Comparison of ENCODE assay signal across 7 cellular contexts in the genomic region with DNA sequence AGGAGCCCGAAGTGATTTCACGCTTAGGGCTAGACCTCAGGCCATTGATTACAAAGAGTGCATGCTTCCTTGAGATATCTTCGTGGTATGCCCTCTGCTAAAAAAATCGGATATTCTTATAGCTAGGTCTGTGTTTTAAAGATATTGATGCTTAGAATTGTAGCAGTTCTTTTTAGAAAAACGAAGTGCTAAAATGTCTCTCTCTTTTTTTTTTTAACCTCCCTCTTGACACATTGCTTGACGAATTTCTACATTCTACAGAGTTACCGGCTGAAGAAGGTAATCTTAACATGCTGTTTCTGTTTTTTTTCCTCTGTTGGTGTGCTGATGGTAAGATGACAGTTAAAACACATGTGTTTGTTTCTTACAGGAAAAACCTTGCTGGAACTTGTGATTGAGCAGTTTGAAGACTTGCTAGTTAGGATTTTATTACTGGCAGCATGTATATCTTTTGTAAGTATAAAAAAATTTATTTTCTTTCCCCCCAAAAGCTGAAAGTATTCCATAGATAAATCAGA. TPM values are rescaled to one million over a fixed set of nuclear protein-coding genes. Genes with fewer than 3 reads are reported as not detected.
A peak's percentile ranks its signal among the peaks of the same experiment; 100 is the strongest.
DNase-seq lines count a peak whose midpoint lies in the region; ATAC-seq and TF ChIP-seq lines count a peak whose summit lies in the region.

No MANE protein-coding gene starts in this region.

- no peaks in the 10 kb centered on the region for H3K79me1 ChIP-seq in H9 (ENCODE audit: insufficient read depth, low read depth, low read length, poor library complexity, severe bottlenecking)

- no peak overlapping the region for H3K23ac ChIP-seq in H9 (ENCODE audit: insufficient read length, low read depth, low read length)

- no peaks in the 10 kb centered on the region for H3K9me2 ChIP-seq in SK-N-SH

- H2BK5ac ChIP-seq in H9 (ENCODE audit: insufficient read length, low read length) = no peak overlapping the region

- TF ChIP-seq CTCF in H9 (conservative IDR thresholded peaks at IDR 0.05) (no peak), SK-N-SH (IDR thresholded peaks at IDR 0.05) (no peak), foreskin fibroblast (IDR thresholded peaks at IDR 0.05; ENCODE audit: low read depth, low read length) (no peak), spleen (IDR thresholded peaks at IDR 0.05 in 8 of 11, conservative IDR thresholded peaks at IDR 0.05 in 3 of 11) (no peak)

- H3K4me3 Mint-ChIP-seq in H9 = peak overlapping the region; percentile 95 to 97

- no peak for ATAC-seq in GM19395 (IDR thresholded peaks at IDR 0.05; ENCODE audit: unreplicated experiment)

- H3K56ac ChIP-seq in H9 (ENCODE audit: insufficient read length, low read depth, low read length) = no peak overlapping the region

- DNase-seq in H9 (no peak), SK-N-SH (no peak), foreskin fibroblast (no peak), spleen (no peak), hypothalamus (lab: John Stamatoyannopoulos, UW) (no peak), Ammon's horn (ENCODE audit: low spot score) (no peak)

- TF ChIP-seq RAD21 in SK-N-SH (IDR thresholded peaks at IDR 0.05; ENCODE audit: low read length) = no peak

- H3K9me3 ChIP-seq in H9 (ENCODE audit: control insufficient read depth, low read depth, low read length) (no peaks in the 10 kb centered on the region), SK-N-SH (no peaks in the 10 kb centered on the region), spleen (no peaks in the 10 kb centered on the region)

- H3K4me1 Mint-ChIP-seq in H9 = peaks cover 44 to 52% of the 10 kb centered on the region in 2 experiments

- no peak overlapping the region for H2BK120ac ChIP-seq in H9 (ENCODE audit: low read depth, low read length, poor library complexity, severe bottlenecking)

- H4K91ac ChIP-seq in H9 (ENCODE audit: insufficient read length, low read depth, low read length) = no peak overlapping the region

- H3K27ac ChIP-seq in H9 (ENCODE audit: insufficient read length, low read depth, low read length) (no peak overlapping the region), SK-N-SH (ENCODE audit: low read depth in 2 of 2, low read length in 1 of 2) (peak overlapping the region; percentile 91 to 96), spleen (peak overlapping the region; percentile 89 to 99 (median 98))

- TF ChIP-seq EP300 in SK-N-SH (IDR thresholded peaks at IDR 0.05; ENCODE audit: borderline replicate concordance in 1 of 2, low read depth in 1 of 2, low read length in 1 of 2) = no peak

- H2AK5ac ChIP-seq in H9 (ENCODE audit: insufficient read length, low read length) = no peak overlapping the region

- POLR2A ChIA-PET in SK-N-SH (lab: Yijun Ruan, JAX) = interaction anchor here (0.7 to 1.4 kb wide), 2 partner anchors 12 to 15 kb away, joined by 3 read pairs; no protein-coding TSS in a partner anchor

- H3K4me2 ChIP-seq in H9 (ENCODE audit: insufficient read depth, insufficient read length, low read length) (peak overlapping the region; percentile 88), SK-N-SH (peak overlapping the region; percentile 87)

- H3T11ph ChIP-seq in H9 (ENCODE audit: low read length) = no peak overlapping the region

- intact Hi-C loops in spleen (cut with DNase I; ENCODE audit: low total_unique reads) = no loop called here

- CTCF ChIA-PET in SK-N-SH (lab: Yijun Ruan, JAX) = interaction anchor here (0.6 to 1.7 kb wide), 3 partner anchors 149 to 203 kb away, joined by 3 to 6 read pairs (median 4); no protein-coding TSS in a partner anchor

- peak overlapping the region; percentile 94 for H3K9ac ChIP-seq in H9 (ENCODE audit: extremely low read depth, insufficient read length, low read length)
- peak overlapping the region; percentile 95 for H3K9ac ChIP-seq in SK-N-SH

- H3K79me2 ChIP-seq in H9 (ENCODE audit: insufficient read depth, low read length) (peaks cover 35% of the 10 kb centered on the region; the same call in 1 of the 2 replicates), SK-N-SH (ENCODE audit: insufficient read depth) (peaks cover 58% of the 10 kb centered on the region)

- no peak overlapping the region for H3K4ac ChIP-seq in H9 (ENCODE audit: low read depth, low read length)

- peak overlapping the region; percentile 71 for H3K18ac ChIP-seq in H9 (ENCODE audit: insufficient read length, low read depth, low read length)

- no peak overlapping the region for H4K5ac ChIP-seq in H9 (ENCODE audit: insufficient read length, low read depth, low read length)

- peaks cover 9% of the 10 kb centered on the region; the same call in 1 of the 2 replicates for H3K4me1 ChIP-seq in H9 (ENCODE audit: insufficient read depth, low read length)
- peaks cover 31 to 32% of the 10 kb centered on the region in 2 experiments for H3K4me1 ChIP-seq in SK-N-SH (ENCODE audit: control insufficient read depth in 1 of 2, insufficient read depth in 2 of 2, low read depth in 1 of 2, low read length in 1 of 2)
- peaks cover 47 to 68% (median 61%) of the 10 kb centered on the region in 6 donors for H3K4me1 ChIP-seq in spleen

- H3K27me3 ChIP-seq in H9 (ENCODE audit: insufficient read depth, low read length) = no peaks in the 10 kb centered on the region
- no peaks in the 10 kb centered on the region for H3K27me3 ChIP-seq in SK-N-SH (ENCODE audit: insufficient read depth)
- no peaks in the 10 kb centered on the region for H3K27me3 ChIP-seq in spleen (replicated peaks in 1 of 7)

- H4K8ac ChIP-seq in H9 (replicated peaks; ENCODE audit: insufficient read length, low read depth, low read length) = no peak overlapping the region

- H3K4me3 ChIP-seq in SK-N-SH (ENCODE audit: low read depth in 2 of 2, low read length in 1 of 2) (peak overlapping the region; percentile 81 to 92), foreskin fibroblast (ENCODE audit: low read depth in 1 of 2, low read length in 2 of 2) (peak overlapping the region; percentile 81 to 96), spleen (peak overlapping the region; percentile 73 to 93 (median 90))

- peaks cover 5% of the 10 kb centered on the region; the same call in 1 of the 2 replicates for H3K27me3 Mint-ChIP-seq in H9 (ENCODE audit: low read depth)

- H3K23me2 ChIP-seq in H9 (ENCODE audit: insufficient read length, low read depth, low read length, poor library complexity, severe bottlenecking) = peaks cover 13% of the 10 kb centered on the region

- H3K36me3 Mint-ChIP-seq in H9 (ENCODE audit: insufficient read depth in 1 of 3, low read depth in 3 of 3) = peaks cover 27 to 48% (median 44%) of the 10 kb centered on the region in 3 experiments

- no peaks in the 10 kb centered on the region for H3K9me3 Mint-ChIP-seq in H9

- H4K20me1 ChIP-seq in H9 (ENCODE audit: control insufficient read depth, insufficient read depth, insufficient read length) (no peaks in the 10 kb centered on the region), SK-N-SH (ENCODE audit: insufficient read depth) (peaks cover 58% of the 10 kb centered on the region)

- H2BK12ac ChIP-seq in H9 (ENCODE audit: insufficient read length, low read depth, low read length) = no peak overlapping the region

- H2AFZ ChIP-seq in H9 (ENCODE audit: low read length) (no peak overlapping the region), SK-N-SH (ENCODE audit: low read depth) (no peak overlapping the region)

- H2BK20ac ChIP-seq in H9 (ENCODE audit: low read depth, low read length, poor library complexity, severe bottlenecking) = no peak overlapping the region

- H3F3A ChIP-seq in SK-N-SH (replicated peaks; ENCODE audit: insufficient read depth) = no peaks in the 10 kb centered on the region

- no peak for TF ChIP-seq POLR2A in spleen (IDR thresholded peaks at IDR 0.05)

- H2BK15ac ChIP-seq in H9 (ENCODE audit: low read depth, low read length) = no peak overlapping the region

- H3K14ac ChIP-seq in H9 (ENCODE audit: insufficient read depth, low read length) = peak overlapping the region; percentile 99; the same call in 1 of the 2 replicates

- H3K36me3 ChIP-seq in SK-N-SH (replicated peaks in 1 of 2; ENCODE audit: control insufficient read depth in 1 of 2, insufficient read depth in 2 of 2, low read length in 1 of 2) (peaks cover 40 to 50% of the 10 kb centered on the region in 2 experiments), spleen (peaks cover 0 to 30% (median under 1%) of the 10 kb centered on the region in 6 donors)

- WGBS in H9 (ENCODE audit: extremely low coverage, insufficient read length, low lambda C conversion rate) = no CpG with 5 or more reads among the region's 7 CpGs
- WGBS in SK-N-SH (ENCODE audit: low lambda C conversion rate) = 1% methylated on average over 7 of the region's 7 CpGs
- 1 to 2% (median 1%) methylated on average over 7 of the region's 7 CpGs for WGBS in spleen, 5 donors

- H3K27ac Mint-ChIP-seq in H9 = peak overlapping the region; percentile 83 to 94 (median 92)

TF ChIP-seq in SK-N-SH, 30 proteins besides CTCF, POLR2A, EP300 and RAD21:
- no peak for TF ChIP-seq EZH2phosphoT487 (IDR thresholded peaks at IDR 0.05; ENCODE audit: borderline replicate concordance, low read depth)
- no peak for TF ChIP-seq FOSL2 (IDR thresholded peaks at IDR 0.05; ENCODE audit: borderline replicate concordance, low read depth)
- TF ChIP-seq, protein P1, sequence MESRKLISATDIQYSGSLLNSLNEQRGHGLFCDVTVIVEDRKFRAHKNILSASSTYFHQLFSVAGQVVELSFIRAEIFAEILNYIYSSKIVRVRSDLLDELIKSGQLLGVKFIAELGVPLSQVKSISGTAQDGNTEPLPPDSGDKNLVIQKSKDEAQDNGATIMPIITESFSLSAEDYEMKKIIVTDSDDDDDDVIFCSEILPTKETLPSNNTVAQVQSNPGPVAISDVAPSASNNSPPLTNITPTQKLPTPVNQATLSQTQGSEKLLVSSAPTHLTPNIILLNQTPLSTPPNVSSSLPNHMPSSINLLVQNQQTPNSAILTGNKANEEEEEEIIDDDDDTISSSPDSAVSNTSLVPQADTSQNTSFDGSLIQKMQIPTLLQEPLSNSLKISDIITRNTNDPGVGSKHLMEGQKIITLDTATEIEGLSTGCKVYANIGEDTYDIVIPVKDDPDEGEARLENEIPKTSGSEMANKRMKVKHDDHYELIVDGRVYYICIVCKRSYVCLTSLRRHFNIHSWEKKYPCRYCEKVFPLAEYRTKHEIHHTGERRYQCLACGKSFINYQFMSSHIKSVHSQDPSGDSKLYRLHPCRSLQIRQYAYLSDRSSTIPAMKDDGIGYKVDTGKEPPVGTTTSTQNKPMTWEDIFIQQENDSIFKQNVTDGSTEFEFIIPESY (IDR thresholded peaks at IDR 0.05; ENCODE audit: borderline replicate concordance, low read depth) = no peak
- peak; percentile 60 for TF ChIP-seq MXI1 (IDR thresholded peaks at IDR 0.05; ENCODE audit: low read depth, low read length)

RNA-seq across cellular contexts. Expression of gene ATP2A2, which starts 1.4 kb away (rescaled TPM):
- 257 and 260 TPM in 2 replicates for total RNA-seq in H9 (2021)
- polyA plus RNA-seq in SK-N-SH (2012; rRNA removed) = 83.9 and 120 TPM in 2 replicates
- polyA plus RNA-seq in SK-N-SH (2012; cell fraction: cytosol; rRNA removed) = 87.4 and 103 TPM in 2 replicates
- polyA plus RNA-seq in SK-N-SH (2012; cell fraction: nucleus; rRNA removed) = 150 and 219 TPM in 2 replicates
- 100 to 1,000 TPM in 6 of 7 donors, 10 to 100 TPM in 1; 89.8 to 143 (median 118) TPM for total RNA-seq in spleen
- 10 to 100 TPM in 2 of 3 donors, 1 to 10 TPM in 1; 7.8 to 18.4 (median 12.3) TPM for polyA plus RNA-seq in spleen
